In genomic region chr10:100481462-100482081, GRCh38 we compare ENCODE assay signal across 8 cellular contexts. TPM values are rescaled to one million over a fixed set of nuclear protein-coding genes. Genes with fewer than 3 reads are reported as not detected.
A peak's percentile ranks its signal among the peaks of the same experiment; 100 is the strongest.
DNase-seq lines count a peak whose midpoint lies in the region; ATAC-seq, FAIRE-seq and TF ChIP-seq lines count a peak whose summit lies in the region.

No MANE protein-coding gene starts in this region.

- intact Hi-C loops in activated B cell treated with CpG ODN at 0.5 μM for 24 hours (cut with micrococcal nuclease), result loop anchor here (1.0 to 2.0 kb wide), 3 partner anchors 54 to 195 kb away; partner anchors contain the start of genes BLOC1S2, HIF1AN and SCD

- DNase-seq in AG04449 (ENCODE audit: low read depth, low spot score) (no peak), NCI-H2196 (lab: John Stamatoyannopoulos, UW; ENCODE audit: unreplicated experiment) (peak; percentile 65), activated B cell treated with CpG ODN at 0.5 μM for 24 hours (peak; percentile 89)
- DNase-seq in central memory CD8-positive, alpha-beta T cell (ENCODE audit: low spot score in 2 of 2), result peak; percentile 94 to 98
- peak; percentile 82 to 84 for DNase-seq in stimulated activated CD4-positive, alpha-beta T cell treated with anti-CD3 and anti-CD28 coated beads, Interleukin-12 subunit alpha, Interleukin-12 subunit beta, amount 100 ng/mL, for 24 hours (ENCODE audit: low read depth in 2 of 2)

- H3K36me3 Mint-ChIP-seq in activated B cell treated with CpG ODN at 0.5 μM for 24 hours (ENCODE audit: low read depth), result peaks cover 2% of the 10 kb centered on the region
- no peaks in the 10 kb centered on the region for H3K36me3 Mint-ChIP-seq in central memory CD8-positive, alpha-beta T cell (ENCODE audit: insufficient read depth)

- no peak for TF ChIP-seq CTCF in AG04449 (IDR thresholded peaks at IDR 0.05; ENCODE audit: insufficient read depth, low read length, missing control alignments)
- TF ChIP-seq CTCF in activated B cell treated with CpG ODN at 0.5 μM for 24 hours (IDR thresholded peaks at IDR 0.05), result no peak

- ATAC-seq in GM18868 (IDR thresholded peaks at IDR 0.05; ENCODE audit: unreplicated experiment) (peak; percentile 99), HG03139 (IDR thresholded peaks at IDR 0.05; ENCODE audit: unreplicated experiment) (peak; percentile 98), activated B cell treated with CpG ODN at 0.5 μM for 24 hours (ENCODE audit: low read depth) (peak; percentile 99)
- peak; percentile 96 for ATAC-seq in central memory CD8-positive, alpha-beta T cell (replicated peaks; ENCODE audit: extremely low read depth, poor library complexity, severe bottlenecking)

- FAIRE-seq in islet of Langerhans (lab: Jason Lieb, UNC), result peak; percentile 88

- peaks cover 30% of the 10 kb centered on the region for H3K27me3 Mint-ChIP-seq in activated B cell treated with CpG ODN at 0.5 μM for 24 hours
- H3K27me3 Mint-ChIP-seq in central memory CD8-positive, alpha-beta T cell, result peaks cover 39% of the 10 kb centered on the region

- H3K9me3 Mint-ChIP-seq in activated B cell treated with CpG ODN at 0.5 μM for 24 hours, result peaks cover 2% of the 10 kb centered on the region
- H3K9me3 Mint-ChIP-seq in central memory CD8-positive, alpha-beta T cell, result no peaks in the 10 kb centered on the region

- peaks cover 9% of the 10 kb centered on the region for H3K4me1 Mint-ChIP-seq in activated B cell treated with CpG ODN at 0.5 μM for 24 hours
- peaks cover 21% of the 10 kb centered on the region for H3K4me1 Mint-ChIP-seq in central memory CD8-positive, alpha-beta T cell

- H3K4me3 Mint-ChIP-seq in activated B cell treated with CpG ODN at 0.5 μM for 24 hours, result peak overlapping the region; percentile 87
- peak overlapping the region; percentile 85 for H3K4me3 Mint-ChIP-seq in central memory CD8-positive, alpha-beta T cell

- no peak overlapping the region for H3K27ac Mint-ChIP-seq in activated B cell treated with CpG ODN at 0.5 μM for 24 hours
- no peak overlapping the region for H3K27ac Mint-ChIP-seq in central memory CD8-positive, alpha-beta T cell (ENCODE audit: low read depth)

- peak overlapping the region; percentile 53 for H3K4me3 ChIP-seq in AG04449 (ENCODE audit: low read depth, low read length)

- CTCF ChIA-PET in AG04449 (lab: Yijun Ruan, JAX) (interaction anchor here (0.5 to 11.6 kb wide), 16 partner anchors 9 to 397 kb away, joined by 3 to 422 read pairs (median 8); partner anchors contain the start of gene HIF1AN), activated B cell treated with CpG ODN at 0.5 μM for 24 hours (lab: Charles Lee) (interaction anchor here (1.2 to 2.1 kb wide), 4 partner anchors 8 to 37 kb away, joined by 3 to 9 read pairs (median 6); no protein-coding TSS in a partner anchor)

- POLR2A ChIA-PET in AG04449 (lab: Yijun Ruan, JAX), result no interaction called here
- POLR2A ChIA-PET in activated B cell treated with CpG ODN at 0.5 μM for 24 hours (lab: Charles Lee), result interaction anchor here (1.4 kb wide), 1 partner anchor 135 kb away, joined by 3 read pairs; no protein-coding TSS in a partner anchor

RNA-seq across cellular contexts. Expression of gene WNT8B, which starts 18.8 kb away (rescaled TPM):
- not detected in 2 replicates for total RNA-seq in activated B cell treated with CpG ODN at 0.5 μM for 24 hours

RNA-seq across cellular contexts. Expression of gene SEC31B, which starts 38.1 kb away (rescaled TPM):
- 19.8 and 21.6 TPM in 2 replicates for total RNA-seq in activated B cell treated with CpG ODN at 0.5 μM for 24 hours

RNA-seq across cellular contexts. Expression of gene NDUFB8, which starts 48.1 kb away (rescaled TPM):
- total RNA-seq in activated B cell treated with CpG ODN at 0.5 μM for 24 hours, result 191 and 205 TPM in 2 replicates

RNA-seq across cellular contexts. Expression of gene HIF1AN, which starts 54.2 kb away (rescaled TPM):
- 55.8 and 59.9 TPM in 2 replicates for total RNA-seq in activated B cell treated with CpG ODN at 0.5 μM for 24 hours
